ENCODE assay signal across 1 cellular context in the genomic region with DNA sequence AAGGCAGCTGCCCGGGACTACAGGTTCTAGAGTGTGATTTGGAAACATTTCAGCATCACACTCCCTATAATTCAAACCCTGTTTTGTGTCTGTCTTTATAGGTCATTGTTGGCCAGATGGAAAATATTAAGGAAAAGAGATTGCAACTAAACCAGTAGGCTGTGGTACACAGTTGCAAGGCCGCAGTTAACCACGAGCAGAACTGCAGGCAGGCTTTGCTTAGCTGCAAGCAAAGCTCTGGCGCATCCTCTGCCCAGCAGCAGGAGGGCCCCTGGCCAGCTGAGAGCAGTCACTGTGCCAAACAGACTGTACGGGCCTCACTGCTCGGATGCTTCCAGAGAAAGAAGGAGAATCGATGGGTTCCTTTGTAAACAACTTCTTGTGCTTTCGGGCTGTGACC.
TF ChIP-seq lines count a peak whose summit lies in the region.

No MANE protein-coding gene starts in this region.

TF ChIP-seq in GM23338, 12 proteins besides CTCF, POLR2A, EP300 and RAD21 (continued from another document):
- TF ChIP-seq, protein P1, sequence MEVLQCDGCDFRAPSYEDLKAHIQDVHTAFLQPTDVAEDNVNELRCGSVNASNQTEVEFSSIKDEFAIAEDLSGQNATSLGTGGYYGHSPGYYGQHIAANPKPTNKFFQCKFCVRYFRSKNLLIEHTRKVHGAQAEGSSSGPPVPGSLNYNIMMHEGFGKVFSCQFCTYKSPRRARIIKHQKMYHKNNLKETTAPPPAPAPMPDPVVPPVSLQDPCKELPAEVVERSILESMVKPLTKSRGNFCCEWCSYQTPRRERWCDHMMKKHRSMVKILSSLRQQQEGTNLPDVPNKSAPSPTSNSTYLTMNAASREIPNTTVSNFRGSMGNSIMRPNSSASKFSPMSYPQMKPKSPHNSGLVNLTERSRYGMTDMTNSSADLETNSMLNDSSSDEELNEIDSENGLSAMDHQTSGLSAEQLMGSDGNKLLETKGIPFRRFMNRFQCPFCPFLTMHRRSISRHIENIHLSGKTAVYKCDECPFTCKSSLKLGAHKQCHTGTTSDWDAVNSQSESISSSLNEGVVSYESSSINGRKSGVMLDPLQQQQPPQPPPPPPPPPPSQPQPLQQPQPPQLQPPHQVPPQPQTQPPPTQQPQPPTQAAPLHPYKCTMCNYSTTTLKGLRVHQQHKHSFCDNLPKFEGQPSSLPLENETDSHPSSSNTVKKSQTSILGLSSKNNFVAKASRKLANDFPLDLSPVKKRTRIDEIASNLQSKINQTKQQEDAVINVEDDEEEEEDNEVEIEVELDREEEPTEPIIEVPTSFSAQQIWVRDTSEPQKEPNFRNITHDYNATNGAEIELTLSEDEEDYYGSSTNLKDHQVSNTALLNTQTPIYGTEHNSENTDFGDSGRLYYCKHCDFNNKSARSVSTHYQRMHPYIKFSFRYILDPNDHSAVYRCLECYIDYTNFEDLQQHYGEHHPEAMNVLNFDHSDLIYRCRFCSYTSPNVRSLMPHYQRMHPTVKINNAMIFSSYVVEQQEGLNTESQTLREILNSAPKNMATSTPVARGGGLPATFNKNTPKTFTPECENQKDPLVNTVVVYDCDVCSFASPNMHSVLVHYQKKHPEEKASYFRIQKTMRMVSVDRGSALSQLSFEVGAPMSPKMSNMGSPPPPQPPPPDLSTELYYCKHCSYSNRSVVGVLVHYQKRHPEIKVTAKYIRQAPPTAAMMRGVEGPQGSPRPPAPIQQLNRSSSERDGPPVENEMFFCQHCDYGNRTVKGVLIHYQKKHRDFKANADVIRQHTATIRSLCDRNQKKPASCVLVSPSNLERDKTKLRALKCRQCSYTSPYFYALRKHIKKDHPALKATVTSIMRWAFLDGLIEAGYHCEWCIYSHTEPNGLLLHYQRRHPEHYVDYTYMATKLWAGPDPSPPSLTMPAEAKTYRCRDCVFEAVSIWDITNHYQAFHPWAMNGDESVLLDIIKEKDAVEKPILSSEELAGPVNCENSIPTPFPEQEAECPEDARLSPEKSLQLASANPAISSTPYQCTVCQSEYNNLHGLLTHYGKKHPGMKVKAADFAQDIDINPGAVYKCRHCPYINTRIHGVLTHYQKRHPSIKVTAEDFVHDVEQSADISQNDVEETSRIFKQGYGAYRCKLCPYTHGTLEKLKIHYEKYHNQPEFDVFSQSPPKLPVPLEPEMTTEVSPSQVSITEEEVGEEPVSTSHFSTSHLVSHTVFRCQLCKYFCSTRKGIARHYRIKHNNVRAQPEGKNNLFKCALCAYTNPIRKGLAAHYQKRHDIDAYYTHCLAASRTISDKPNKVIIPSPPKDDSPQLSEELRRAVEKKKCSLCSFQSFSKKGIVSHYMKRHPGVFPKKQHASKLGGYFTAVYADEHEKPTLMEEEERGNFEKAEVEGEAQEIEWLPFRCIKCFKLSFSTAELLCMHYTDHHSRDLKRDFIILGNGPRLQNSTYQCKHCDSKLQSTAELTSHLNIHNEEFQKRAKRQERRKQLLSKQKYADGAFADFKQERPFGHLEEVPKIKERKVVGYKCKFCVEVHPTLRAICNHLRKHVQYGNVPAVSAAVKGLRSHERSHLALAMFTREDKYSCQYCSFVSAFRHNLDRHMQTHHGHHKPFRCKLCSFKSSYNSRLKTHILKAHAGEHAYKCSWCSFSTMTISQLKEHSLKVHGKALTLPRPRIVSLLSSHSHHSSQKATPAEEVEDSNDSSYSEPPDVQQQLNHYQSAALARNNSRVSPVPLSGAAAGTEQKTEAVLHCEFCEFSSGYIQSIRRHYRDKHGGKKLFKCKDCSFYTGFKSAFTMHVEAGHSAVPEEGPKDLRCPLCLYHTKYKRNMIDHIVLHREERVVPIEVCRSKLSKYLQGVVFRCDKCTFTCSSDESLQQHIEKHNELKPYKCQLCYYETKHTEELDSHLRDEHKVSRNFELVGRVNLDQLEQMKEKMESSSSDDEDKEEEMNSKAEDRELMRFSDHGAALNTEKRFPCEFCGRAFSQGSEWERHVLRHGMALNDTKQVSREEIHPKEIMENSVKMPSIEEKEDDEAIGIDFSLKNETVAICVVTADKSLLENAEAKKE (CRISPR knock-in tag; IDR thresholded peaks at IDR 0.05) = no peak
- no peak for TF ChIP-seq NANOG (IDR thresholded peaks at IDR 0.05; ENCODE audit: borderline replicate concordance)
- no peak for TF ChIP-seq ZNF331 (CRISPR knock-in tag; IDR thresholded peaks at IDR 0.05; ENCODE audit: low read depth)
